In genomic region chr1:205429742-205430464, GRCh38 we compare ENCODE assay signal across 14 cellular contexts. TPM values are rescaled to one million over a fixed set of nuclear protein-coding genes. Genes with fewer than 3 reads are reported as not detected.
A peak's percentile ranks its signal among the peaks of the same experiment; 100 is the strongest.
DNase-seq lines count a peak whose midpoint lies in the region; ATAC-seq, FAIRE-seq and TF ChIP-seq lines count a peak whose summit lies in the region.
"Had no signal": no experiment of that assay in that cellular context is flagged by ENCODE, and none has a peak within 500 bp of the region (broad histone marks: within the 10 kb centered on the region; RNA-seq: fewer than 3 reads in every experiment).

No MANE protein-coding gene starts in this region.

- no peak for TF ChIP-seq RAD21 in HepG2 (CRISPR knock-in tag; IDR thresholded peaks at IDR 0.05)

- H3K4me2 ChIP-seq in HepG2 (ENCODE audit: low read depth, low read length), result no peak overlapping the region; the same call in 1 of the 2 replicates

- H3K9ac ChIP-seq in adipocyte (ENCODE audit: low read length) (no peak overlapping the region), HepG2 (ENCODE audit: insufficient read depth, low read depth, low read length) (no peak overlapping the region)

- H3K36me3 Mint-ChIP-seq in activated CD4-positive, alpha-beta T cell treated with anti-CD3 and anti-CD28 coated beads for 36 hours (ENCODE audit: low read depth), result no peaks in the 10 kb centered on the region
- H3K36me3 Mint-ChIP-seq in immature natural killer cell, result no peaks in the 10 kb centered on the region
- no peaks in the 10 kb centered on the region for H3K36me3 Mint-ChIP-seq in stimulated activated memory B cell treated with anti-CD40 and anti-IgM and Interleukin-4, amounts not matched to agents 10 μg/mL and 1 μg/mL and 100 μg/mL, for 72 hours

- no peak overlapping the region for H3K27ac ChIP-seq in HepG2 (ENCODE audit: extremely low read length, insufficient read depth, low read length)

- in situ Hi-C loops in HepG2 (cut with HindIII; ENCODE audit: extremely low pct_ligation_motif_present, low pct_unique_long_range_greater_than_20kb), result no loop called here

- WGBS in HepG2 (ENCODE audit: low lambda C conversion rate), result 63% methylated on average over 19 of the region's 19 CpGs

- no peak for TF ChIP-seq CTCF in HepG2 (CRISPR knock-in tag; IDR thresholded peaks at IDR 0.05)

- no peak overlapping the region for H3K27ac Mint-ChIP-seq in activated CD4-positive, alpha-beta T cell treated with anti-CD3 and anti-CD28 coated beads for 36 hours
- peak overlapping the region in 2 of 6 donors; percentile 36 to 64 for H3K27ac Mint-ChIP-seq in immature natural killer cell
- H3K27ac Mint-ChIP-seq in stimulated activated memory B cell treated with anti-CD40 and anti-IgM and Interleukin-4, amounts not matched to agents 10 μg/mL and 1 μg/mL and 100 μg/mL, for 72 hours, result peak overlapping the region; percentile 10

- no peak for FAIRE-seq in HepG2 (lab: Jason Lieb, UNC)
- FAIRE-seq: A204.1, GM12892 had no signal

- POLR2A ChIA-PET in activated CD4-positive, alpha-beta T cell treated with anti-CD3 and anti-CD28 coated beads for 36 hours (lab: Charles Lee), result interaction anchor here (0.6 kb wide), 1 partner anchor 11 kb away, joined by 7 read pairs; no protein-coding TSS in a partner anchor
- POLR2A ChIA-PET in HepG2 (lab: Yijun Ruan, JAX), result interaction anchor here (0.9 kb wide), 1 partner anchor 11 kb away, joined by 3 read pairs; no protein-coding TSS in a partner anchor

- no peaks in the 10 kb centered on the region for H3K36me3 ChIP-seq in adipocyte (ENCODE audit: control insufficient read depth, insufficient read depth, low read length, severe bottlenecking)
- no peaks in the 10 kb centered on the region for H3K36me3 ChIP-seq in HepG2 (replicated peaks in 1 of 2; ENCODE audit: control insufficient read depth in 1 of 2, insufficient read depth in 2 of 2, low read length in 2 of 2)

- TF ChIP-seq EP300 in HepG2 (IDR thresholded peaks at IDR 0.05; ENCODE audit: low read depth in 2 of 2, low read length in 2 of 2) (no peak), HepG2 (CRISPR knock-in tag; IDR thresholded peaks at IDR 0.05; ENCODE audit: borderline replicate concordance) (no peak)

- no peak for TF ChIP-seq POLR2A in HepG2 (IDR thresholded peaks at IDR 0.05; ENCODE audit: insufficient read depth in 1 of 2, low read depth in 2 of 2, low read length in 2 of 2)

- intact Hi-C loops in activated CD4-positive, alpha-beta T cell treated with anti-CD3 and anti-CD28 coated beads for 36 hours (cut with DNase I, micrococcal nuclease), result loop anchor here in 1 of 2 experiments (2.0 kb wide), 2 partner anchors 33 to 55 kb away; no protein-coding TSS in a partner anchor
- intact Hi-C loops in HepG2 (cut with micrococcal nuclease; ENCODE audit: unreplicated experiment), result no loop called here

- H3K4me3 Mint-ChIP-seq in activated CD4-positive, alpha-beta T cell treated with anti-CD3 and anti-CD28 coated beads for 36 hours, result peak overlapping the region; percentile 73
- peak overlapping the region; percentile 71 to 90 (median 87) for H3K4me3 Mint-ChIP-seq in immature natural killer cell
- peak overlapping the region; percentile 83 for H3K4me3 Mint-ChIP-seq in stimulated activated memory B cell treated with anti-CD40 and anti-IgM and Interleukin-4, amounts not matched to agents 10 μg/mL and 1 μg/mL and 100 μg/mL, for 72 hours

- no peak overlapping the region for H2AFZ ChIP-seq in HepG2 (ENCODE audit: low read length)

- no TSS peak for BruUV-seq in HepG2 (replicated peaks; lab: Mats Ljungman, UMichigan)

- peaks cover 6% of the 10 kb centered on the region for H3K4me1 Mint-ChIP-seq in activated CD4-positive, alpha-beta T cell treated with anti-CD3 and anti-CD28 coated beads for 36 hours
- H3K4me1 Mint-ChIP-seq in immature natural killer cell, result peaks cover 12 to 18% of the 10 kb centered on the region in 2 donors
- H3K4me1 Mint-ChIP-seq in stimulated activated memory B cell treated with anti-CD40 and anti-IgM and Interleukin-4, amounts not matched to agents 10 μg/mL and 1 μg/mL and 100 μg/mL, for 72 hours, result peaks cover 31% of the 10 kb centered on the region

- CTCF ChIA-PET in activated CD4-positive, alpha-beta T cell treated with anti-CD3 and anti-CD28 coated beads for 36 hours (lab: Charles Lee), result interaction anchor here (0.6 to 3.1 kb wide), 17 partner anchors 11 to 201 kb away, joined by 3 to 23 read pairs (median 3); partner anchors contain the start of gene TMCC2
- CTCF ChIA-PET in HepG2 (lab: Yijun Ruan, JAX; ENCODE audit: low intra/inter-chr PET ratio, low total read pairs), result no interaction called here

- H3K4me1 ChIP-seq in adipocyte (ENCODE audit: control insufficient read depth, insufficient read depth, low read length), result peaks cover 5% of the 10 kb centered on the region
- peaks cover 5% of the 10 kb centered on the region for H3K4me1 ChIP-seq in HepG2 (ENCODE audit: insufficient read depth, low read length)

- H4K20me1 ChIP-seq in HepG2 (ENCODE audit: insufficient read depth, low read length), result no peaks in the 10 kb centered on the region

- peak overlapping the region; percentile 80 for H3K4me3 ChIP-seq in adipocyte (ENCODE audit: low read length)
- peak overlapping the region in 1 of 3 experiments; percentile 62; a peak in 1 of 6 replicates for H3K4me3 ChIP-seq in HepG2 (replicated peaks in 1 of 3; ENCODE audit: insufficient read depth in 1 of 3, low read depth in 2 of 3, low read length in 3 of 3)

- no peak for ATAC-seq in activated CD4-positive, alpha-beta T cell treated with anti-CD3 and anti-CD28 coated beads for 36 hours
- ATAC-seq in stimulated activated memory B cell treated with anti-CD40 and anti-IgM and Interleukin-4, amounts not matched to agents 10 μg/mL and 1 μg/mL and 100 μg/mL, for 72 hours, result no peak
- no peak for ATAC-seq in HepG2

- DNase-seq in activated CD4-positive, alpha-beta T cell treated with anti-CD3 and anti-CD28 coated beads for 36 hours, result no peak
- no peak for DNase-seq in activated CD4-positive, alpha-beta T cell treated with anti-CD3 and anti-CD28 coated beads for 1 hour
- DNase-seq in adipocyte (ENCODE audit: low read depth), result no peak
- DNase-seq in immature natural killer cell, result no peak
- no peak for DNase-seq in HepG2 (ENCODE audit: low spot score)
- DNase-seq in SIG-M5 treated with dmso at 0.1 percent for 504 hours (lab: John Stamatoyannopoulos, UW; ENCODE audit: unreplicated experiment), result no peak
- no peak for DNase-seq in activated CD8-positive, alpha-beta memory T cell treated with anti-CD3 and anti-CD28 coated beads, Interleukin-2, amount 50 U/mL, for 48 hours
- DNase-seq: SHP77 treated with DMSO at 0.1 percent for 48 hours had no signal

- H3K27me3 ChIP-seq in adipocyte (replicated peaks; ENCODE audit: control insufficient read depth, insufficient read depth, low read length) (peaks cover 64% of the 10 kb centered on the region), HepG2 (ENCODE audit: control insufficient read depth in 1 of 2, insufficient read depth in 2 of 2, low read length in 2 of 2) (peaks cover 5 to 61% of the 10 kb centered on the region in 2 experiments)

- H3K27me3 Mint-ChIP-seq in activated CD4-positive, alpha-beta T cell treated with anti-CD3 and anti-CD28 coated beads for 36 hours, result peaks cover 12% of the 10 kb centered on the region
- H3K27me3 Mint-ChIP-seq in immature natural killer cell (ENCODE audit: low read depth in 3 of 3), result peaks cover 4 to 11% (median 11%) of the 10 kb centered on the region in 3 donors
- H3K27me3 Mint-ChIP-seq in stimulated activated memory B cell treated with anti-CD40 and anti-IgM and Interleukin-4, amounts not matched to agents 10 μg/mL and 1 μg/mL and 100 μg/mL, for 72 hours, result no peaks in the 10 kb centered on the region

- no peaks in the 10 kb centered on the region for H3K9me3 Mint-ChIP-seq in activated CD4-positive, alpha-beta T cell treated with anti-CD3 and anti-CD28 coated beads for 36 hours (ENCODE audit: low read depth)
- H3K9me3 Mint-ChIP-seq in immature natural killer cell, result no peaks in the 10 kb centered on the region
- no peaks in the 10 kb centered on the region for H3K9me3 Mint-ChIP-seq in stimulated activated memory B cell treated with anti-CD40 and anti-IgM and Interleukin-4, amounts not matched to agents 10 μg/mL and 1 μg/mL and 100 μg/mL, for 72 hours

- H3K9me3 ChIP-seq in adipocyte (ENCODE audit: control insufficient read depth, low read length) (no peaks in the 10 kb centered on the region), HepG2 (ENCODE audit: low read length) (no peaks in the 10 kb centered on the region)

- H3K79me2 ChIP-seq in HepG2 (ENCODE audit: insufficient read depth, low read length), result no peaks in the 10 kb centered on the region

RNA-seq across cellular contexts. Expression of gene LEMD1, which starts 8.0 kb away (rescaled TPM):
- total RNA-seq in activated CD4-positive, alpha-beta T cell treated with anti-CD3 and anti-CD28 coated beads for 36 hours, result under 1 TPM; 0.66 to 0.79 TPM
- not detected for polyA plus RNA-seq in immature natural killer cell
- 0.84 and 2.3 TPM in 2 replicates for total RNA-seq in HepG2 (2016; rRNA removed; fragmentation: Illumina TruSeq; extraction: Trizol)
- total RNA-seq in HepG2 (2016; cell fraction: cytosol; rRNA removed; fragmentation: Illumina TruSeq; extraction: Trizol; ENCODE audit: low read depth), result not detected in 2 replicates
- total RNA-seq in HepG2 (2016; cell fraction: insoluble cytoplasmic fraction; rRNA removed; fragmentation: Illumina TruSeq; extraction: Trizol), result 0.79 and 2.7 TPM in 2 replicates
- 0.62 and 0.74 TPM in 2 replicates for total RNA-seq in HepG2 (2016; cell fraction: membrane; rRNA removed; fragmentation: Illumina TruSeq; extraction: Trizol)
- total RNA-seq in HepG2 (2016; cell fraction: nucleus; rRNA removed; fragmentation: Illumina TruSeq; extraction: Trizol), result 4.5 and 8.3 TPM in 2 replicates
- 1.4 and 2.1 TPM in 2 replicates for polyA plus RNA-seq in HepG2 (2011; rRNA removed)
- 0.29 and 0.59 TPM in 2 replicates for polyA plus RNA-seq in HepG2 (2011; cell fraction: cytosol; rRNA removed)
- 5.5 and 6.9 TPM in 2 replicates for polyA plus RNA-seq in HepG2 (2011; cell fraction: nucleus; rRNA removed)
- polyA plus RNA-seq in HepG2 (2012), result 0.32 and 1.3 TPM in 2 replicates
- polyA plus RNA-seq in HepG2 (2016; cell fraction: cytosol; fragmentation: Illumina TruSeq; extraction: Trizol; ENCODE audit: low read depth), result 0.42 TPM in 1 of 2 replicates, not detected in the other
- polyA plus RNA-seq in HepG2 (2016; cell fraction: insoluble cytoplasmic fraction; fragmentation: Illumina TruSeq; extraction: Trizol; ENCODE audit: low read depth), result 1.2 TPM in 2 replicates
- 0.79 TPM in 1 of 2 replicates, not detected in the other for polyA plus RNA-seq in HepG2 (2016; cell fraction: membrane; fragmentation: Illumina TruSeq; extraction: Trizol; ENCODE audit: low read depth)
- polyA plus RNA-seq in HepG2 (2016; cell fraction: nucleus; fragmentation: Illumina TruSeq; extraction: Trizol; ENCODE audit: insufficient read depth, low read depth), result not detected in 2 replicates
- 2.3 and 20.4 TPM in 2 replicates for polyA minus RNA-seq in HepG2 (2011; rRNA and poly(A)+ RNA removed; ENCODE audit: low replicate concordance)
- polyA minus RNA-seq in HepG2 (2011; cell fraction: cytosol; rRNA and poly(A)+ RNA removed), result 2.9 and 3.3 TPM in 2 replicates
- 8.5 and 10.2 TPM in 2 replicates for polyA minus RNA-seq in HepG2 (2011; cell fraction: nucleus; rRNA and poly(A)+ RNA removed)
- total RNA-seq: fibroblast of villous mesenchyme, sciatic nerve, ureter had no signal

RNA-seq across cellular contexts. Expression of gene BLACAT1, which starts 25.9 kb away (rescaled TPM):
- under 1 TPM; 0.25 to 0.32 TPM for total RNA-seq in activated CD4-positive, alpha-beta T cell treated with anti-CD3 and anti-CD28 coated beads for 36 hours
- polyA plus RNA-seq in immature natural killer cell, result not detected
- 0.42 and 1.2 TPM in 2 replicates for total RNA-seq in HepG2 (2016; rRNA removed; fragmentation: Illumina TruSeq; extraction: Trizol)
- total RNA-seq in HepG2 (2016; cell fraction: cytosol; rRNA removed; fragmentation: Illumina TruSeq; extraction: Trizol; ENCODE audit: low read depth), result 0.18 TPM in 1 of 2 replicates, not detected in the other
- total RNA-seq in HepG2 (2016; cell fraction: insoluble cytoplasmic fraction; rRNA removed; fragmentation: Illumina TruSeq; extraction: Trizol), result 0.28 and 1.4 TPM in 2 replicates
- 0.10 and 0.28 TPM in 2 replicates for total RNA-seq in HepG2 (2016; cell fraction: membrane; rRNA removed; fragmentation: Illumina TruSeq; extraction: Trizol)
- 2.8 and 3.4 TPM in 2 replicates for total RNA-seq in HepG2 (2016; cell fraction: nucleus; rRNA removed; fragmentation: Illumina TruSeq; extraction: Trizol)
- polyA plus RNA-seq in HepG2 (2011; rRNA removed), result 2.7 and 2.8 TPM in 2 replicates
- polyA plus RNA-seq in HepG2 (2011; cell fraction: cytosol; rRNA removed), result 1.2 and 1.4 TPM in 2 replicates
- polyA plus RNA-seq in HepG2 (2011; cell fraction: nucleus; rRNA removed), result 6.9 and 7.0 TPM in 2 replicates
- polyA plus RNA-seq in HepG2 (2012), result 0.36 and 0.88 TPM in 2 replicates
- 0.07 and 0.09 TPM in 2 replicates for polyA plus RNA-seq in HepG2 (2016; cell fraction: cytosol; fragmentation: Illumina TruSeq; extraction: Trizol; ENCODE audit: low read depth)
- polyA plus RNA-seq in HepG2 (2016; cell fraction: insoluble cytoplasmic fraction; fragmentation: Illumina TruSeq; extraction: Trizol; ENCODE audit: low read depth), result 0.48 and 0.52 TPM in 2 replicates
- 0.12 and 0.19 TPM in 2 replicates for polyA plus RNA-seq in HepG2 (2016; cell fraction: membrane; fragmentation: Illumina TruSeq; extraction: Trizol; ENCODE audit: low read depth)
- 2.2 and 2.7 TPM in 2 replicates for polyA plus RNA-seq in HepG2 (2016; cell fraction: nucleus; fragmentation: Illumina TruSeq; extraction: Trizol; ENCODE audit: insufficient read depth, low read depth)
- polyA minus RNA-seq in HepG2 (2011; rRNA and poly(A)+ RNA removed; ENCODE audit: low replicate concordance), result 0.37 and 5.7 TPM in 2 replicates
- 0.79 and 0.97 TPM in 2 replicates for polyA minus RNA-seq in HepG2 (2011; cell fraction: cytosol; rRNA and poly(A)+ RNA removed)
- 9.9 and 10.4 TPM in 2 replicates for polyA minus RNA-seq in HepG2 (2011; cell fraction: nucleus; rRNA and poly(A)+ RNA removed)
- total RNA-seq: fibroblast of villous mesenchyme had no signal
